In the genomic region with DNA sequence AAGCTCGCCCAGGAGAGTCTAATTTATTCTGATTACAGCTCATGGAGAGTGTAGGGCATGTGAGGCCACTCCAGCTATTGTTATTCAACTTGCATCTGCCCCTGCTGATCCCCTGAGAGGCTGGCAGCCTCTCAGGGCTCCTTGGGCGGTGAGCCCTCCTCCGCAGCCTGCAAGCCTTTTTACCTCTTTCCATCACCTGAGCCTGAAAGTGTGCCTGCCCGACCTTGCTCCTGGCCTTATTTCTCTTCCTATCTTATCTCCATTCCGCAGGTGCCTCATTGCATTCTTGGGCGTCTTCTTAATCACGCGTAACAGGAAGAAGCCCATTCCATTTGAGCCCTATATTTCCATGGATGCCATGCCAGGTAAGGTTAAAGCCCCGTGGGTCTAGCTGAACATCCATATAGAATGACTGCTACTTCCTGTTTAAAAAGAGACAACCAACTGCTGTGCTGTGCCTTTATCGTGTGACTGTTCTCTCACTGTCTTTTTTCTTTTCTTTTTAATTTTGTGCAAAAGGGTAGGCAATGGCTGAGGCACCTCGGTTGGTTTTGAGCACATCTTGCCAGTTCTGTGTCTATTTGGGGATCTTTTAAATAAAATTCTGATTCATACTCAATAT, we compare ENCODE assay signal across 1 cellular context.
TF ChIP-seq lines count a peak whose summit lies in the region.

No MANE protein-coding gene starts in this region.

TF ChIP-seq in HepG2, 621 proteins besides CTCF, POLR2A, EP300 and RAD21:
- TF ChIP-seq, protein P1, sequence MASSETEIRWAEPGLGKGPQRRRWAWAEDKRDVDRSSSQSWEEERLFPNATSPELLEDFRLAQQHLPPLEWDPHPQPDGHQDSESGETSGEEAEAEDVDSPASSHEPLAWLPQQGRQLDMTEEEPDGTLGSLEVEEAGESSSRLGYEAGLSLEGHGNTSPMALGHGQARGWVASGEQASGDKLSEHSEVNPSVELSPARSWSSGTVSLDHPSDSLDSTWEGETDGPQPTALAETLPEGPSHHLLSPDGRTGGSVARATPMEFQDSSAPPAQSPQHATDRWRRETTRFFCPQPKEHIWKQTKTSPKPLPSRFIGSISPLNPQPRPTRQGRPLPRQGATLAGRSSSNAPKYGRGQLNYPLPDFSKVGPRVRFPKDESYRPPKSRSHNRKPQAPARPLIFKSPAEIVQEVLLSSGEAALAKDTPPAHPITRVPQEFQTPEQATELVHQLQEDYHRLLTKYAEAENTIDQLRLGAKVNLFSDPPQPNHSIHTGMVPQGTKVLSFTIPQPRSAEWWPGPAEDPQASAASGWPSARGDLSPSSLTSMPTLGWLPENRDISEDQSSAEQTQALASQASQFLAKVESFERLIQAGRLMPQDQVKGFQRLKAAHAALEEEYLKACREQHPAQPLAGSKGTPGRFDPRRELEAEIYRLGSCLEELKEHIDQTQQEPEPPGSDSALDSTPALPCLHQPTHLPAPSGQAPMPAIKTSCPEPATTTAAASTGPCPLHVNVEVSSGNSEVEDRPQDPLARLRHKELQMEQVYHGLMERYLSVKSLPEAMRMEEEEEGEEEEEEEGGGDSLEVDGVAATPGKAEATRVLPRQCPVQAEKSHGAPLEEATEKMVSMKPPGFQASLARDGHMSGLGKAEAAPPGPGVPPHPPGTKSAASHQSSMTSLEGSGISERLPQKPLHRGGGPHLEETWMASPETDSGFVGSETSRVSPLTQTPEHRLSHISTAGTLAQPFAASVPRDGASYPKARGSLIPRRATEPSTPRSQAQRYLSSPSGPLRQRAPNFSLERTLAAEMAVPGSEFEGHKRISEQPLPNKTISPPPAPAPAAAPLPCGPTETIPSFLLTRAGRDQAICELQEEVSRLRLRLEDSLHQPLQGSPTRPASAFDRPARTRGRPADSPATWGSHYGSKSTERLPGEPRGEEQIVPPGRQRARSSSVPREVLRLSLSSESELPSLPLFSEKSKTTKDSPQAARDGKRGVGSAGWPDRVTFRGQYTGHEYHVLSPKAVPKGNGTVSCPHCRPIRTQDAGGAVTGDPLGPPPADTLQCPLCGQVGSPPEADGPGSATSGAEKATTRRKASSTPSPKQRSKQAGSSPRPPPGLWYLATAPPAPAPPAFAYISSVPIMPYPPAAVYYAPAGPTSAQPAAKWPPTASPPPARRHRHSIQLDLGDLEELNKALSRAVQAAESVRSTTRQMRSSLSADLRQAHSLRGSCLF (CRISPR knock-in tag; IDR thresholded peaks at IDR 0.05; ENCODE audit: borderline replicate concordance): no peak
- TF ChIP-seq DR1 (CRISPR knock-in tag; IDR thresholded peaks at IDR 0.05) (no peak), XBP1 (CRISPR knock-in tag; IDR thresholded peaks at IDR 0.05) (no peak), ZFY (CRISPR knock-in tag; IDR thresholded peaks at IDR 0.05) (no peak), FOSL2 (CRISPR knock-in tag; IDR thresholded peaks at IDR 0.05) (no peak), SMAD3 (CRISPR knock-in tag; IDR thresholded peaks at IDR 0.05) (no peak), RXRA (CRISPR knock-in tag; IDR thresholded peaks at IDR 0.05) (no peak), NCOR1 (IDR thresholded peaks at IDR 0.05; ENCODE audit: borderline replicate concordance, low read length) (no peak), ZNF672 (CRISPR knock-in tag; IDR thresholded peaks at IDR 0.05) (no peak), SRSF1 (optimal IDR thresholded peaks at IDR 0.05; ENCODE audit: low read depth, low read length) (no peak), ZZZ3 (CRISPR knock-in tag; IDR thresholded peaks at IDR 0.05; ENCODE audit: borderline replicate concordance) (no peak), ZNF564 (CRISPR knock-in tag; IDR thresholded peaks at IDR 0.05) (no peak), ZNF615 (CRISPR knock-in tag; IDR thresholded peaks at IDR 0.05; ENCODE audit: borderline replicate concordance) (no peak), SIX1 (CRISPR knock-in tag; IDR thresholded peaks at IDR 0.05; ENCODE audit: borderline replicate concordance) (no peak), ELF3 (CRISPR knock-in tag; IDR thresholded peaks at IDR 0.05) (no peak), NFYC (CRISPR knock-in tag; IDR thresholded peaks at IDR 0.05) (no peak), BHLHE40 (IDR thresholded peaks at IDR 0.05; ENCODE audit: low read length) (no peak)
- TF ChIP-seq, protein P2, sequence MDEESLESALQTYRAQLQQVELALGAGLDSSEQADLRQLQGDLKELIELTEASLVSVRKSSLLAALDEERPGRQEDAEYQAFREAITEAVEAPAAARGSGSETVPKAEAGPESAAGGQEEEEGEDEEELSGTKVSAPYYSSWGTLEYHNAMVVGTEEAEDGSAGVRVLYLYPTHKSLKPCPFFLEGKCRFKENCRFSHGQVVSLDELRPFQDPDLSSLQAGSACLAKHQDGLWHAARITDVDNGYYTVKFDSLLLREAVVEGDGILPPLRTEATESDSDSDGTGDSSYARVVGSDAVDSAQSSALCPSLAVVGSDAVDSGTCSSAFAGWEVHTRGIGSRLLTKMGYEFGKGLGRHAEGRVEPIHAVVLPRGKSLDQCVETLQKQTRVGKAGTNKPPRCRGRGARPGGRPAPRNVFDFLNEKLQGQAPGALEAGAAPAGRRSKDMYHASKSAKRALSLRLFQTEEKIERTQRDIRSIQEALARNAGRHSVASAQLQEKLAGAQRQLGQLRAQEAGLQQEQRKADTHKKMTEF (CRISPR knock-in tag; IDR thresholded peaks at IDR 0.05): no peak
- TF ChIP-seq, protein P3, sequence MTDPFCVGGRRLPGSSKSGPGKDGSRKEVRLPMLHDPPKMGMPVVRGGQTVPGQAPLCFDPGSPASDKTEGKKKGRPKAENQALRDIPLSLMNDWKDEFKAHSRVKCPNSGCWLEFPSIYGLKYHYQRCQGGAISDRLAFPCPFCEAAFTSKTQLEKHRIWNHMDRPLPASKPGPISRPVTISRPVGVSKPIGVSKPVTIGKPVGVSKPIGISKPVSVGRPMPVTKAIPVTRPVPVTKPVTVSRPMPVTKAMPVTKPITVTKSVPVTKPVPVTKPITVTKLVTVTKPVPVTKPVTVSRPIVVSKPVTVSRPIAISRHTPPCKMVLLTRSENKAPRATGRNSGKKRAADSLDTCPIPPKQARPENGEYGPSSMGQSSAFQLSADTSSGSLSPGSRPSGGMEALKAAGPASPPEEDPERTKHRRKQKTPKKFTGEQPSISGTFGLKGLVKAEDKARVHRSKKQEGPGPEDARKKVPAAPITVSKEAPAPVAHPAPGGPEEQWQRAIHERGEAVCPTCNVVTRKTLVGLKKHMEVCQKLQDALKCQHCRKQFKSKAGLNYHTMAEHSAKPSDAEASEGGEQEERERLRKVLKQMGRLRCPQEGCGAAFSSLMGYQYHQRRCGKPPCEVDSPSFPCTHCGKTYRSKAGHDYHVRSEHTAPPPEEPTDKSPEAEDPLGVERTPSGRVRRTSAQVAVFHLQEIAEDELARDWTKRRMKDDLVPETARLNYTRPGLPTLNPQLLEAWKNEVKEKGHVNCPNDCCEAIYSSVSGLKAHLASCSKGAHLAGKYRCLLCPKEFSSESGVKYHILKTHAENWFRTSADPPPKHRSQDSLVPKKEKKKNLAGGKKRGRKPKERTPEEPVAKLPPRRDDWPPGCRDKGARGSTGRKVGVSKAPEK (CRISPR knock-in tag; IDR thresholded peaks at IDR 0.05; ENCODE audit: borderline replicate concordance): no peak
